Comparison of ENCODE assay signal across 7 cellular contexts in genomic region chr1:156212130-156212529, GRCh38. TPM values are rescaled to one million over a fixed set of nuclear protein-coding genes. Genes with fewer than 3 reads are reported as not detected.
DNase-seq lines count a peak whose midpoint lies in the region; ATAC-seq, FAIRE-seq and TF ChIP-seq lines count a peak whose summit lies in the region.

No MANE protein-coding gene starts in this region.

- H3K9me3 Mint-ChIP-seq in activated naive CD8-positive, alpha-beta T cell treated with anti-CD3 and anti-CD28 coated beads for 36 hours = no peaks in the 10 kb centered on the region

- H3K79me2 ChIP-seq in keratinocyte (ENCODE audit: control insufficient read depth, insufficient read depth, low read length) = peaks cover 6% of the 10 kb centered on the region

- H3K27ac ChIP-seq in keratinocyte (ENCODE audit: control insufficient read depth, insufficient read depth, low read length) (peak overlapping the region; percentile 97), stomach (peak overlapping the region in 4 of 5 donors; percentile 94 to 97 (median 96))

- no peak for FAIRE-seq in keratinocyte (lab: Jason Lieb, UNC)

- peaks cover 11 to 21% of the 10 kb centered on the region in 2 experiments for H3K36me3 ChIP-seq in keratinocyte (ENCODE audit: control insufficient read depth in 2 of 2, extremely low read depth in 1 of 2, insufficient read depth in 2 of 2, low read length in 2 of 2)
- H3K36me3 ChIP-seq in stomach = peaks cover 13 to 58% (median 48%) of the 10 kb centered on the region in 4 donors

- dilution Hi-C loops in keratinocyte (cut with MboI; ENCODE audit: extremely low pct_ligation_motif_present, low sequenced_read_pairs) = no loop called here

- H3K27me3 Mint-ChIP-seq in activated naive CD8-positive, alpha-beta T cell treated with anti-CD3 and anti-CD28 coated beads for 36 hours = no peaks in the 10 kb centered on the region

- TF ChIP-seq CTCF in keratinocyte (optimal IDR thresholded peaks at IDR 0.05 in 1 of 3, IDR thresholded peaks at IDR 0.05 in 1 of 3, conservative IDR thresholded peaks at IDR 0.05 in 1 of 3; ENCODE audit: extremely low read depth in 1 of 3, insufficient read depth in 2 of 3, low read length in 3 of 3) (no peak), stomach (IDR thresholded peaks at IDR 0.05) (no peak)

- no peak for ATAC-seq in GM19397 (IDR thresholded peaks at IDR 0.05; ENCODE audit: unreplicated experiment)

- peak overlapping the region; percentile 98 for H3K27ac Mint-ChIP-seq in activated naive CD8-positive, alpha-beta T cell treated with anti-CD3 and anti-CD28 coated beads for 36 hours

- intact Hi-C loops in stomach (cut with DNase I; ENCODE audit: low total_unique reads) = no loop called here

- no peak for DNase-seq in Jurkat, Clone E6-1 (ENCODE audit: low read depth, low spot score)
- DNase-seq in activated naive CD8-positive, alpha-beta T cell treated with anti-CD3 and anti-CD28 coated beads for 36 hours = no peak
- DNase-seq in keratinocyte (ENCODE audit: low read depth, low spot score) (no peak), stomach (no peak), GF-D8 (lab: John Stamatoyannopoulos, UW) (no peak)
- no peak for DNase-seq in effector CD8-positive, alpha-beta T cell (lab: John Stamatoyannopoulos, UW)

- H3K9me1 ChIP-seq in keratinocyte (ENCODE audit: control insufficient read depth, extremely low read depth, insufficient read depth, low read length) = no peaks in the 10 kb centered on the region

- no peaks in the 10 kb centered on the region for H3K9me3 ChIP-seq in keratinocyte (ENCODE audit: control insufficient read depth, low read depth, low read length)
- H3K9me3 ChIP-seq in stomach = no peaks in the 10 kb centered on the region

- peaks cover 30% of the 10 kb centered on the region for H3K4me1 Mint-ChIP-seq in activated naive CD8-positive, alpha-beta T cell treated with anti-CD3 and anti-CD28 coated beads for 36 hours

- peak overlapping the region; percentile 97 for H3K9ac ChIP-seq in keratinocyte (ENCODE audit: control insufficient read depth, extremely low read depth, insufficient read depth, low read length)

- H3K4me1 ChIP-seq in keratinocyte (ENCODE audit: control insufficient read depth, extremely low read depth, insufficient read depth, low read length) = peaks cover 16% of the 10 kb centered on the region
- H3K4me1 ChIP-seq in stomach = peaks cover 18 to 39% (median 29%) of the 10 kb centered on the region in 4 donors

- H3K27me3 ChIP-seq in keratinocyte (ENCODE audit: control insufficient read depth, extremely low read depth, insufficient read depth, low read length) (no peaks in the 10 kb centered on the region), stomach (no peaks in the 10 kb centered on the region)

- H3K4me3 Mint-ChIP-seq in activated naive CD8-positive, alpha-beta T cell treated with anti-CD3 and anti-CD28 coated beads for 36 hours = peak overlapping the region; percentile 85

- peak overlapping the region; percentile 96 for H3K4me2 ChIP-seq in keratinocyte (ENCODE audit: control insufficient read depth, extremely low read depth, insufficient read depth, low read depth, low read length)

- peaks cover 51% of the 10 kb centered on the region for H3K36me3 Mint-ChIP-seq in activated naive CD8-positive, alpha-beta T cell treated with anti-CD3 and anti-CD28 coated beads for 36 hours

- 79 to 84% (median 80%) methylated on average over 9 of the region's 9 CpGs for WGBS in stomach, 5 donors

- TF ChIP-seq EP300 in stomach (IDR thresholded peaks at IDR 0.05) = no peak

- peak overlapping the region; percentile 87 for H3K4me3 ChIP-seq in Jurkat, Clone E6-1 (ENCODE audit: low read length)
- H3K4me3 ChIP-seq in keratinocyte (ENCODE audit: control insufficient read depth in 2 of 3, extremely low read depth in 1 of 3, insufficient read depth in 2 of 3, low read depth in 1 of 3, low read length in 3 of 3) = peak overlapping the region in 2 of 3 experiments; percentile 87 to 90
- peak overlapping the region; percentile 55 to 71 (median 62) for H3K4me3 ChIP-seq in stomach

- no peak overlapping the region for H2AFZ ChIP-seq in keratinocyte (ENCODE audit: control insufficient read depth, low read length)

- H4K20me1 ChIP-seq in keratinocyte (ENCODE audit: control insufficient read depth, extremely low read depth, insufficient read depth, low read length) = no peaks in the 10 kb centered on the region

- TF ChIP-seq POLR2A in stomach (IDR thresholded peaks at IDR 0.05) = no peak

RNA-seq across cellular contexts. Expression of gene PMF1, which starts 0.7 kb away (rescaled TPM):
- polyA plus RNA-seq in Jurkat, Clone E6-1 (2012; ENCODE audit: insufficient read depth, insufficient read length) = 71.0 TPM
- 10 to 100 TPM; 83.4 to 87.3 TPM for total RNA-seq in activated naive CD8-positive, alpha-beta T cell treated with anti-CD3 and anti-CD28 coated beads for 36 hours
- polyA plus RNA-seq in keratinocyte (31.9 to 50.8 TPM (median 41.0 TPM) in 3 replicates), stomach (10 to 100 TPM; 68.7 to 73.5 (median 68.8) TPM)
- 8.3 TPM for polyA plus RNA-seq in keratinocyte (2011; ENCODE audit: low read depth)
- 33.8 and 44.4 TPM in 2 replicates for polyA plus RNA-seq in keratinocyte (2011; cell fraction: cytosol; rRNA removed)
- polyA plus RNA-seq in keratinocyte (2011; cell fraction: nucleus; rRNA removed) = 33.9 and 36.9 TPM in 2 replicates
- polyA plus RNA-seq in keratinocyte (2012; ENCODE audit: low replicate concordance) = 27.1 and 34.3 TPM in 2 replicates
- polyA minus RNA-seq in keratinocyte = 13.9 to 24.3 TPM (median 14.1 TPM) in 3 replicates
- polyA minus RNA-seq in keratinocyte (2011; cell fraction: cytosol; rRNA and poly(A)+ RNA removed) = 12.5 TPM
- 5.0 and 7.5 TPM in 2 replicates for polyA minus RNA-seq in keratinocyte (2011; cell fraction: nucleus; rRNA and poly(A)+ RNA removed)
- total RNA-seq in stomach = 10 to 100 TPM in 3 of 5 donors, 1 to 10 TPM in 2; 5.3 to 54.9 (median 15.6) TPM

RNA-seq across cellular contexts. Expression of gene SLC25A44, which starts 18.2 kb away (rescaled TPM):
- 15.9 TPM for polyA plus RNA-seq in Jurkat, Clone E6-1 (2012; ENCODE audit: insufficient read depth, insufficient read length)
- 10 to 100 TPM; 55.0 to 60.7 TPM for total RNA-seq in activated naive CD8-positive, alpha-beta T cell treated with anti-CD3 and anti-CD28 coated beads for 36 hours
- polyA plus RNA-seq in keratinocyte = 24.4 to 36.8 TPM (median 25.3 TPM) in 3 replicates
- polyA plus RNA-seq in keratinocyte (2011; ENCODE audit: low read depth) = 14.9 TPM
- polyA plus RNA-seq in keratinocyte (2011; cell fraction: cytosol; rRNA removed) = 25.5 and 33.8 TPM in 2 replicates
- polyA plus RNA-seq in keratinocyte (2011; cell fraction: nucleus; rRNA removed) = 39.2 and 55.4 TPM in 2 replicates
- 14.4 and 18.8 TPM in 2 replicates for polyA plus RNA-seq in keratinocyte (2012; ENCODE audit: low replicate concordance)
- 39.2 to 83.6 TPM (median 39.8 TPM) in 3 replicates for polyA minus RNA-seq in keratinocyte
- polyA minus RNA-seq in keratinocyte (2011; cell fraction: cytosol; rRNA and poly(A)+ RNA removed) = 18.8 TPM
- 12.7 and 19.4 TPM in 2 replicates for polyA minus RNA-seq in keratinocyte (2011; cell fraction: nucleus; rRNA and poly(A)+ RNA removed)
- total RNA-seq in stomach = 1 to 10 TPM; 4.9 to 9.9 (median 7.2) TPM
- polyA plus RNA-seq in stomach = 1 to 10 TPM; 5.4 to 9.0 (median 6.8) TPM

RNA-seq across cellular contexts. Expression of gene BGLAP, which starts 29.9 kb away (rescaled TPM):
- polyA plus RNA-seq in Jurkat, Clone E6-1 (2012; ENCODE audit: insufficient read depth, insufficient read length) = not detected
- 1 to 10 TPM; 1.6 to 2.2 TPM for total RNA-seq in activated naive CD8-positive, alpha-beta T cell treated with anti-CD3 and anti-CD28 coated beads for 36 hours
- polyA plus RNA-seq in keratinocyte = 0.12 to 0.45 TPM (median 0.23 TPM) in 3 replicates
- 0.50 TPM for polyA plus RNA-seq in keratinocyte (2011; ENCODE audit: low read depth)
- polyA plus RNA-seq in keratinocyte (2011; cell fraction: cytosol; rRNA removed) = 0.25 TPM in 1 of 2 replicates, not detected in the other
- polyA plus RNA-seq in keratinocyte (2011; cell fraction: nucleus; rRNA removed) = 0.25 and 1.00 TPM in 2 replicates
- 0.69 TPM in 1 of 2 replicates, not detected in the other for polyA plus RNA-seq in keratinocyte (2012; ENCODE audit: low replicate concordance)
- polyA minus RNA-seq in keratinocyte = 0.61 TPM in 1 of 3 replicates, not detected in the others
- polyA minus RNA-seq in keratinocyte (2011; cell fraction: cytosol; rRNA and poly(A)+ RNA removed) = not detected
- 0.63 TPM in 1 of 2 replicates, not detected in the other for polyA minus RNA-seq in keratinocyte (2011; cell fraction: nucleus; rRNA and poly(A)+ RNA removed)
- total RNA-seq in stomach = not detected
- 1 to 10 TPM in 2 of 3 donors, not detected in 1; 1.5 to 1.9 TPM for polyA plus RNA-seq in stomach

RNA-seq across cellular contexts. Expression of gene PAQR6, which starts 35.7 kb away (rescaled TPM):
- polyA plus RNA-seq in Jurkat, Clone E6-1 (2012; ENCODE audit: insufficient read depth, insufficient read length) = 21.5 TPM
- 1 to 10 TPM; 4.4 to 4.9 TPM for total RNA-seq in activated naive CD8-positive, alpha-beta T cell treated with anti-CD3 and anti-CD28 coated beads for 36 hours
- polyA plus RNA-seq in keratinocyte = 0.78 to 2.2 TPM (median 1.00 TPM) in 3 replicates
- 1.5 TPM for polyA plus RNA-seq in keratinocyte (2011; ENCODE audit: low read depth)
- polyA plus RNA-seq in keratinocyte (2011; cell fraction: cytosol; rRNA removed) = 0.11 and 0.17 TPM in 2 replicates
- polyA plus RNA-seq in keratinocyte (2011; cell fraction: nucleus; rRNA removed) = 9.0 and 13.1 TPM in 2 replicates
- polyA plus RNA-seq in keratinocyte (2012; ENCODE audit: low replicate concordance) = 1.2 and 12.1 TPM in 2 replicates
- 0.23 to 0.43 TPM (median 0.42 TPM) in 3 replicates for polyA minus RNA-seq in keratinocyte
- not detected for polyA minus RNA-seq in keratinocyte (2011; cell fraction: cytosol; rRNA and poly(A)+ RNA removed)
- polyA minus RNA-seq in keratinocyte (2011; cell fraction: nucleus; rRNA and poly(A)+ RNA removed) = 1.9 and 2.0 TPM in 2 replicates
- total RNA-seq in stomach = 1 to 10 TPM in 2 of 5 donors, under 1 TPM in 1, not detected in 2; 0.43 to 2.9 (median 2.0) TPM
- 1 to 10 TPM; 1.4 to 4.3 (median 2.0) TPM for polyA plus RNA-seq in stomach

RNA-seq across cellular contexts. Expression of gene SEMA4A, which starts 58.7 kb away (rescaled TPM):
- 1.3 TPM for polyA plus RNA-seq in Jurkat, Clone E6-1 (2012; ENCODE audit: insufficient read depth, insufficient read length)
- 10 to 100 TPM; 13.2 to 16.1 TPM for total RNA-seq in activated naive CD8-positive, alpha-beta T cell treated with anti-CD3 and anti-CD28 coated beads for 36 hours
- polyA plus RNA-seq in keratinocyte (5.7 to 11.0 TPM (median 7.9 TPM) in 3 replicates), stomach (10 to 100 TPM in 1 of 3 donors, 1 to 10 TPM in 2; 4.1 to 13.9 (median 4.7) TPM)
- polyA plus RNA-seq in keratinocyte (2011; ENCODE audit: low read depth) = 2.6 TPM
- polyA plus RNA-seq in keratinocyte (2011; cell fraction: cytosol; rRNA removed) = 6.8 and 8.9 TPM in 2 replicates
- polyA plus RNA-seq in keratinocyte (2011; cell fraction: nucleus; rRNA removed) = 8.0 and 11.0 TPM in 2 replicates
- 9.5 and 9.9 TPM in 2 replicates for polyA plus RNA-seq in keratinocyte (2012; ENCODE audit: low replicate concordance)
- 12.9 to 22.9 TPM (median 13.7 TPM) in 3 replicates for polyA minus RNA-seq in keratinocyte
- 6.1 TPM for polyA minus RNA-seq in keratinocyte (2011; cell fraction: cytosol; rRNA and poly(A)+ RNA removed)
- polyA minus RNA-seq in keratinocyte (2011; cell fraction: nucleus; rRNA and poly(A)+ RNA removed) = 5.4 and 10.0 TPM in 2 replicates
- total RNA-seq in stomach = 10 to 100 TPM in 2 of 5 donors, 1 to 10 TPM in 3; 2.6 to 23.3 (median 8.5) TPM

Comparison
In these comparisons a context has a peak if more than half of its experiments do, and no peak if none do; other contexts are left out.
1. RNA of gene SLC25A44, which starts 18.2 kb away (total RNA-seq): 55.0 to 60.7 TPM in activated naive CD8-positive, alpha-beta T cell treated with anti-CD3 and anti-CD28 coated beads for 36 hours; 4.9 to 9.9 TPM in stomach; every median in the first group is over 4 times any median in the second.
2. Peak in every context shown above with its lines, with median percentiles within 50 percentile points of each other: H3K4me3 ChIP-seq.